Comparison of ENCODE assay signal across 8 cellular contexts in the genomic region with DNA sequence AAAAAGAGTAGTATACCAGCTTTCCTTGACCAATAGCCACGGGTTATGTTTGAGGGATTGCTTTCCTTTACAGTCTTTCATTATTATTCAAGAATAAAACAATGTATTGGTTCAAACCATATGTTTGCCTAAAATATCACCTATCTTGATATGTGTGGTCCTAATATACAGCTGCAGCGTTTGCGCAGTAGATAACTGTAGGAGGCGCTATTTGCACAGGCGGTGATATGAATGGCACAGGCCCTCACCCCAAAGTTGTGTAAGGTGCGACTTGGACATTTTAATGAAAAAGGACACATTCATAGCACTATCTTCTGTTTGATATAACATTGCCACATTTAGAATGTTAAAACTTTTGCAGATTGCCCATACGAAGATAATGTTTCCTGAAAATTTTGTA.
DNase-seq lines count a peak whose midpoint lies in the region; ATAC-seq and TF ChIP-seq lines count a peak whose summit lies in the region.
"Had no signal": no experiment of that assay in that cellular context is flagged by ENCODE, and none has a peak within 500 bp of the region (broad histone marks: within the 10 kb centered on the region; RNA-seq: fewer than 3 reads in every experiment).

No MANE protein-coding gene starts in this region.

- no peaks in the 10 kb centered on the region for H3K4me1 ChIP-seq in mesendoderm (ENCODE audit: control insufficient read depth, low read depth, low read length)

- no peaks in the 10 kb centered on the region for H3K79me2 ChIP-seq in mesendoderm (ENCODE audit: control insufficient read depth, insufficient read depth, low read length)

- no peak overlapping the region for H2BK15ac ChIP-seq in mesendoderm (replicated peaks; ENCODE audit: low read depth)

- TF ChIP-seq CTCF in GM12875 (IDR thresholded peaks at IDR 0.05; ENCODE audit: borderline replicate concordance, insufficient read depth, low read depth, low read length): peak; percentile 47

- ATAC-seq in GM21526 (IDR thresholded peaks at IDR 0.05; ENCODE audit: low FRiP score, unreplicated experiment): no peak

- no CpG with 5 or more reads among the region's 7 CpGs for WGBS in mesendoderm (ENCODE audit: extremely low coverage, insufficient coverage, low lambda C conversion rate)

- H3K4me3 ChIP-seq in GM12875 (ENCODE audit: low read depth, low read length) (no peak overlapping the region), mesendoderm (ENCODE audit: low read length) (no peak overlapping the region)

- peak; percentile 8 for DNase-seq in HuH-7 (ENCODE audit: low spot score)
- peak; percentile 11 for DNase-seq in UCSD-AML1 (lab: John Stamatoyannopoulos, UW; ENCODE audit: unreplicated experiment)
- DNase-seq in mesendoderm: peak; percentile 69
- DNase-seq in NCI-H1417 treated with DMSO at 0.1 percent for 48 hours (lab: John Stamatoyannopoulos, UW): no peak
- no peak for DNase-seq in activated CD4-positive, CD25-positive, alpha-beta regulatory T cell treated with anti-CD3 and anti-CD28 coated beads, Interleukin-2, amount 50 U/mL, for 72 hours
- DNase-seq: T-helper 1 cell had no signal

- H2AK5ac ChIP-seq in mesendoderm (ENCODE audit: low read length): no peak overlapping the region

- no peak overlapping the region for H3K18ac ChIP-seq in mesendoderm (ENCODE audit: low read length)

- H3K9ac ChIP-seq in mesendoderm (ENCODE audit: low read length): no peak overlapping the region

- H3K4ac ChIP-seq in mesendoderm (ENCODE audit: low read depth, low read length): no peak overlapping the region

- H2BK120ac ChIP-seq in mesendoderm (ENCODE audit: low read depth, low read length): no peak overlapping the region

- H3K27me3 ChIP-seq in mesendoderm (ENCODE audit: insufficient read depth, low read length, poor library complexity): no peaks in the 10 kb centered on the region

- no peaks in the 10 kb centered on the region for H3K79me1 ChIP-seq in mesendoderm (ENCODE audit: low read length)

- H2BK5ac ChIP-seq in mesendoderm (ENCODE audit: low read length): no peak overlapping the region

- no peak overlapping the region for H3K56ac ChIP-seq in mesendoderm (ENCODE audit: low read length)

- no peak overlapping the region for H3K23ac ChIP-seq in mesendoderm (ENCODE audit: low read length)

- no peak overlapping the region for H3K27ac ChIP-seq in mesendoderm (ENCODE audit: low read depth, low read length)

- no peaks in the 10 kb centered on the region for H3K36me3 ChIP-seq in mesendoderm (ENCODE audit: control insufficient read depth, insufficient read depth, low read length)

- no peak overlapping the region for H4K8ac ChIP-seq in mesendoderm (ENCODE audit: low read depth, low read length)

- no peak overlapping the region for H4K5ac ChIP-seq in mesendoderm (ENCODE audit: low read length)

- H3K4me2 ChIP-seq in mesendoderm (ENCODE audit: low read length): no peak overlapping the region

Comparison
In these comparisons a context has a peak if more than half of its experiments do, and no peak if none do; other contexts are left out.
1. DNase-seq: peak in HuH-7 (single experiment), UCSD-AML1 (single experiment) and mesendoderm (single experiment); none in NCI-H1417 treated with DMSO at 0.1 percent for 48 hours (single experiment) and activated CD4-positive, CD25-positive, alpha-beta regulatory T cell treated with anti-CD3 and anti-CD28 coated beads, Interleukin-2, amount 50 U/mL, for 72 hours (single experiment).